ENCODE assay signal across 21 cellular contexts in genomic region chr2:43872151-43872550, GRCh38. TPM values are rescaled to one million over a fixed set of nuclear protein-coding genes. Genes with fewer than 3 reads are reported as not detected.
"Had no signal": no experiment of that assay in that cellular context is flagged by ENCODE, and none has a peak within 500 bp of the region (broad histone marks: within the 10 kb centered on the region; RNA-seq: fewer than 3 reads in every experiment).

No MANE protein-coding gene starts in this region.

- H3K27ac ChIP-seq: HL-60, KMS-11, SJSA1, SK-N-MC had no signal

- ATAC-seq: K562 had no signal

- H3K36me3 ChIP-seq: SJSA1 had no signal

- H3K4me1 ChIP-seq: SJSA1 had no signal

- H3K9me3 ChIP-seq: SJSA1 had no signal

- H3K4me3 ChIP-seq: K562, SJSA1, SK-N-MC had no signal

- DNase-seq: Kasumi-1, MM.1S, NCI-H1092 treated with DMSO at 0.1 percent for 48 hours, NCI-H1694, NCI-H187 treated with DMSO at 0.1 percent for 48 hours, NCI-H2029 treated with DMSO at 0.1 percent for 48 hours, NCI-H2171 treated with DMSO at 0.1 percent for 48 hours, NCI-H345, NCI-H446 treated with DMSO at 0.1 percent for 48 hours, NCI-H510A treated with DMSO at 0.1 percent for 48 hours, NCI-H526, NCI-H774, Right ventricle myocardium superior, RPMI8226, SIG-M5 had no signal

RNA-seq across cellular contexts. Expression of gene ABCG8, which starts 33.4 kb away (rescaled TPM):
- total RNA-seq: K562, M059J, SJSA1 had no signal

RNA-seq across cellular contexts. Expression of gene ABCG5, which starts 33.5 kb away (rescaled TPM):
- total RNA-seq: K562, M059J, Right ventricle myocardium superior, SJSA1 had no signal
